Comparison of ENCODE assay signal across 20 cellular contexts in the genomic region with DNA sequence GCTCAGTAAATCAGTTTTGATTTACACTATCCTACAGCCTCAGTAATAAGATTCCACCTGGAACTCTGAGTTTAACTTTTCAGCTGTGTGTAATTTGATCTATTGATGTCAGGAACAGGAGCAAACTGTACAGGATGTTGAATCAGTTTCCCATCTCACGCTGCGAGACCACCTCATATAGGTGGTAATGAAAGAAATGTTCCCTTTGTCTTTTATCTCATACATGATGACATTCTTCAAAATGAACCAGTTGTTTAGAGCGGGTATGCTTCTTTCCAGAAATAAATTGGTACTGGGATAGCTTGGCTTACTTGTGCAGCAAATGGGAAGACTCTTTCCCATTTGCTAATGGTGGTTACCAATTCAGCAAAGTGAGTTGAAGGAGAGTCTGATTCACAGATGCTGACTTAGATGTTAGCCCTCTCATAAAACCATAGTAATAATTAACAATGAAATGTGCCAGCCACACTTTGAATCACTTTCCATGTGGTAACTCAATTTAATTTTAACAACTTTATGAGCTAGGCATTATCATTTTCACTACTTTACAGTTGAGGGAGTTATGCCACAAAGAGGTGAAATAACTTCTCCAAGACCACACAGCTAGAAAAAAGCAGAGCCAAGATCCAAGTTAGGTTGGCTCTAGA.
DNase-seq lines count a peak whose midpoint lies in the region; ATAC-seq and TF ChIP-seq lines count a peak whose summit lies in the region.
"Had no signal": no experiment of that assay in that cellular context is flagged by ENCODE, and none has a peak within 500 bp of the region (broad histone marks: within the 10 kb centered on the region; RNA-seq: fewer than 3 reads in every experiment).

No MANE protein-coding gene starts in this region.

- peak overlapping the region; percentile 46 for H3K27ac ChIP-seq in SJSA1
- H3K27ac ChIP-seq: 22Rv1 had no signal

- H3K4me3 Mint-ChIP-seq in nephron (no peak overlapping the region), glutamatergic neuron (ENCODE audit: unreplicated experiment) (no peak overlapping the region)
- no peak overlapping the region for H3K4me3 Mint-ChIP-seq in activated CD8-positive, alpha-beta memory T cell treated with anti-CD3 and anti-CD28 coated beads, Interleukin-2, amount 10 ng/mL, durations not matched to agents 7 days and 5 days
- H3K4me3 Mint-ChIP-seq: CD4-positive, alpha-beta T cell had no signal

- peak; percentile 81 for DNase-seq in ACHN
- DNase-seq in SJSA1 (ENCODE audit: low read depth in 1 of 2, low spot score in 2 of 2) = peak in 1 of 2 experiments; percentile 66
- DNase-seq in glomerular visceral epithelial cell (ENCODE audit: extremely low spot score) = peak; percentile 71
- no peak for DNase-seq in NCI-H1694 treated with DMSO at 0.1 percent for 48 hours (lab: John Stamatoyannopoulos, UW)
- no peak for DNase-seq in activated CD4-positive, alpha-beta T cell treated with anti-CD3 and anti-CD28 coated beads for 1 hour
- DNase-seq in activated CD8-positive, alpha-beta memory T cell treated with anti-CD3 and anti-CD28 coated beads, Interleukin-2, amount 10 ng/mL, durations not matched to agents 7 days and 5 days = no peak
- no peak for DNase-seq in glutamatergic neuron
- DNase-seq: BE2C; Calu3; CD4-positive, alpha-beta T cell; KG1; NCI-H1048; NCI-H1436 treated with DMSO at 0.1 percent for 48 hours; NCI-H2081; NCI-H774; SK-N-SH had no signal

- H3K4me1 ChIP-seq in SJSA1 (replicated peaks) = peaks cover 31% of the 10 kb centered on the region
- H3K4me1 ChIP-seq: HAP-1 had no signal

- H3K9me3 Mint-ChIP-seq in nephron (no peaks in the 10 kb centered on the region), glutamatergic neuron (ENCODE audit: unreplicated experiment) (peaks cover 6% of the 10 kb centered on the region)
- H3K9me3 Mint-ChIP-seq in activated CD8-positive, alpha-beta memory T cell treated with anti-CD3 and anti-CD28 coated beads, Interleukin-2, amount 10 ng/mL, durations not matched to agents 7 days and 5 days (ENCODE audit: low read depth) = peaks cover 2% of the 10 kb centered on the region
- H3K9me3 Mint-ChIP-seq: CD4-positive, alpha-beta T cell had no signal

- H3K4me1 Mint-ChIP-seq in nephron (peaks cover 30% of the 10 kb centered on the region), glutamatergic neuron (ENCODE audit: low read depth, unreplicated experiment) (peaks cover 4% of the 10 kb centered on the region)
- no peaks in the 10 kb centered on the region for H3K4me1 Mint-ChIP-seq in activated CD8-positive, alpha-beta memory T cell treated with anti-CD3 and anti-CD28 coated beads, Interleukin-2, amount 10 ng/mL, durations not matched to agents 7 days and 5 days

- CTCF ChIA-PET in activated CD8-positive, alpha-beta memory T cell treated with anti-CD3 and anti-CD28 coated beads, Interleukin-2, amount 10 ng/mL, durations not matched to agents 7 days and 5 days (lab: Charles Lee) = no interaction called here

- H3K27ac Mint-ChIP-seq in nephron (peak overlapping the region; percentile 38 to 73 (median 44)), glutamatergic neuron (ENCODE audit: unreplicated experiment) (no peak overlapping the region)
- no peak overlapping the region for H3K27ac Mint-ChIP-seq in activated CD8-positive, alpha-beta memory T cell treated with anti-CD3 and anti-CD28 coated beads, Interleukin-2, amount 10 ng/mL, durations not matched to agents 7 days and 5 days
- H3K27ac Mint-ChIP-seq: CD4-positive, alpha-beta T cell had no signal

- H3K36me3 Mint-ChIP-seq in nephron (ENCODE audit: low read depth) = peaks cover 3% of the 10 kb centered on the region
- H3K36me3 Mint-ChIP-seq in activated CD8-positive, alpha-beta memory T cell treated with anti-CD3 and anti-CD28 coated beads, Interleukin-2, amount 10 ng/mL, durations not matched to agents 7 days and 5 days = no peaks in the 10 kb centered on the region
- no peaks in the 10 kb centered on the region for H3K36me3 Mint-ChIP-seq in glutamatergic neuron (ENCODE audit: unreplicated experiment)

- peaks cover 3% of the 10 kb centered on the region for H3K36me3 ChIP-seq in SJSA1
- H3K36me3 ChIP-seq: HAP-1 had no signal

- ATAC-seq in activated CD8-positive, alpha-beta memory T cell treated with anti-CD3 and anti-CD28 coated beads, Interleukin-2, amount 10 ng/mL, durations not matched to agents 7 days and 5 days = no peak
- ATAC-seq: Right ventricle myocardium inferior had no signal

- in situ Hi-C loops in ACHN (cut with HindIII; ENCODE audit: low pct_ligation_motif_present, low pct_unique_long_range_greater_than_20kb, low sequenced_read_pairs) = no loop called here

- no peaks in the 10 kb centered on the region for H3K9me3 ChIP-seq in SJSA1 (replicated peaks)
- H3K9me3 ChIP-seq: BE2C, HAP-1, SK-N-SH had no signal

- no peaks in the 10 kb centered on the region for H3K27me3 Mint-ChIP-seq in nephron (ENCODE audit: low read depth)
- H3K27me3 Mint-ChIP-seq in activated CD8-positive, alpha-beta memory T cell treated with anti-CD3 and anti-CD28 coated beads, Interleukin-2, amount 10 ng/mL, durations not matched to agents 7 days and 5 days = no peaks in the 10 kb centered on the region
- H3K27me3 Mint-ChIP-seq in glutamatergic neuron (ENCODE audit: unreplicated experiment) = peaks cover 4% of the 10 kb centered on the region
- H3K27me3 Mint-ChIP-seq: CD4-positive, alpha-beta T cell had no signal

- no peak for TF ChIP-seq CTCF in nephron (IDR thresholded peaks at IDR 0.05; ENCODE audit: unreplicated experiment in 3 of 3)
- TF ChIP-seq CTCF in glutamatergic neuron (IDR thresholded peaks at IDR 0.05; ENCODE audit: partially characterized antibody, unreplicated experiment) = no peak

- H3K4me3 ChIP-seq in SJSA1 = no peak overlapping the region
- H3K4me3 ChIP-seq: HAP-1 had no signal

- no peaks in the 10 kb centered on the region for H3K27me3 ChIP-seq in SJSA1 (replicated peaks)
- H3K27me3 ChIP-seq: BE2C had no signal

Comparison
In these comparisons a context has a peak if more than half of its experiments do, and no peak if none do; other contexts are left out.
1. DNase-seq: peak in ACHN (single experiment) and glomerular visceral epithelial cell (single experiment); none in NCI-H1694 treated with DMSO at 0.1 percent for 48 hours (single experiment), activated CD4-positive, alpha-beta T cell treated with anti-CD3 and anti-CD28 coated beads for 1 hour (single experiment), activated CD8-positive, alpha-beta memory T cell treated with anti-CD3 and anti-CD28 coated beads, Interleukin-2, amount 10 ng/mL, durations not matched to agents 7 days and 5 days (single experiment) and glutamatergic neuron (single experiment).
2. H3K27ac Mint-ChIP-seq: peak in nephron (3 of 3); none in activated CD8-positive, alpha-beta memory T cell treated with anti-CD3 and anti-CD28 coated beads, Interleukin-2, amount 10 ng/mL, durations not matched to agents 7 days and 5 days (single experiment) and glutamatergic neuron (single experiment).